25 cellular contexts compared by ENCODE assay signal in genomic region chr15:70573121-70573850, GRCh38.
A peak's percentile ranks its signal among the peaks of the same experiment; 100 is the strongest.
DNase-seq lines count a peak whose midpoint lies in the region; ATAC-seq and TF ChIP-seq lines count a peak whose summit lies in the region.
"Had no signal": no experiment of that assay in that cellular context is flagged by ENCODE, and none has a peak within 500 bp of the region (broad histone marks: within the 10 kb centered on the region; RNA-seq: fewer than 3 reads in every experiment).

No MANE protein-coding gene starts in this region.

- H3K4me3 ChIP-seq in HEK293 (ENCODE audit: low read depth, low read length) (no peak overlapping the region), endodermal cell (ENCODE audit: low read length) (no peak overlapping the region)
- H3K4me3 ChIP-seq: A549; BLaER1 treated with 17β-estradiol and CSF1 and Interleukin-3, amounts not matched to agents 10 nM and 100 nM; GM12878; GM23338 had no signal

- H3K27me3 ChIP-seq in endodermal cell (ENCODE audit: control insufficient read depth, insufficient read depth, low read length, poor library complexity, severe bottlenecking): no peaks in the 10 kb centered on the region
- H3K27me3 ChIP-seq: BE2C; BLaER1 treated with 17β-estradiol and CSF1 and Interleukin-3, amounts not matched to agents 10 nM and 100 nM had no signal

- 92 to 100% methylated on average over 9 to 11 of the region's 12 CpGs for WGBS in endodermal cell (ENCODE audit: insufficient coverage in 1 of 2, insufficient read length in 1 of 2), 2 experiments

- peaks cover 3% of the 10 kb centered on the region; the same call in 1 of the 2 replicates for H3K9me3 ChIP-seq in HEK293 (ENCODE audit: control insufficient read depth, insufficient read depth, low read depth, low read length)
- H3K9me3 ChIP-seq in endodermal cell (ENCODE audit: control insufficient read depth, low read length): peaks cover 11% of the 10 kb centered on the region
- H3K9me3 ChIP-seq: A549, BE2C had no signal

- POLR2A ChIA-PET in HEK293 (lab: Yijun Ruan, JAX): interaction anchor here (1.7 kb wide), 1 partner anchor 9 kb away, joined by 4 read pairs; no protein-coding TSS in a partner anchor
- POLR2A ChIA-PET in naive thymus-derived CD8-positive, alpha-beta T cell (lab: Charles Lee): no interaction called here

- ATAC-seq in HG02840 (IDR thresholded peaks at IDR 0.05; ENCODE audit: low FRiP score, unreplicated experiment): no peak
- no peak for ATAC-seq in naive thymus-derived CD8-positive, alpha-beta T cell
- ATAC-seq: A549, GM12878, GM23338, HCT116 had no signal

- H3K36me3 ChIP-seq in HEK293 (ENCODE audit: control insufficient read depth in 2 of 2, insufficient read depth in 1 of 2, low read length in 2 of 2) (no peaks in the 10 kb centered on the region), endodermal cell (ENCODE audit: control insufficient read depth, insufficient read depth, low read length) (no peaks in the 10 kb centered on the region)
- H3K36me3 ChIP-seq: BE2C; BLaER1 treated with 17β-estradiol and CSF1 and Interleukin-3, amounts not matched to agents 10 nM and 100 nM had no signal

- peaks cover 18% of the 10 kb centered on the region for H3K9me3 Mint-ChIP-seq in endodermal cell
- peaks cover 37% of the 10 kb centered on the region for H3K9me3 Mint-ChIP-seq in nephron progenitor cell
- peaks cover 3 to 17% (median 5%) of the 10 kb centered on the region in 9 donors for H3K9me3 Mint-ChIP-seq in naive thymus-derived CD8-positive, alpha-beta T cell

- H3K4me3 Mint-ChIP-seq in endodermal cell (no peak overlapping the region), nephron progenitor cell (no peak overlapping the region)
- H3K4me3 Mint-ChIP-seq in naive thymus-derived CD8-positive, alpha-beta T cell: no peak overlapping the region
- H3K4me3 Mint-ChIP-seq: CD14-positive monocyte; CD4-positive, alpha-beta T cell; CD8-positive, alpha-beta memory T cell; GM23338; H9; HFFc6 had no signal

- TF ChIP-seq CTCF in HEK293 (tag by site-specific recombination; IDR thresholded peaks at IDR 0.05) (no peak), endodermal cell (conservative IDR thresholded peaks at IDR 0.05) (no peak), nephron progenitor cell (IDR thresholded peaks at IDR 0.05) (no peak)

- CTCF ChIA-PET in HEK293 (lab: Yijun Ruan, JAX): interaction anchor here (1.2 to 5.7 kb wide), 2 partner anchors 11 to 28 kb away, joined by 4 to 40 read pairs; no protein-coding TSS in a partner anchor

- peaks cover 29% of the 10 kb centered on the region for H3K4me1 ChIP-seq in HEK293 (ENCODE audit: control insufficient read depth, insufficient read depth, low read length)
- no peaks in the 10 kb centered on the region for H3K4me1 ChIP-seq in endodermal cell (ENCODE audit: control insufficient read depth, insufficient read depth, low read length)
- H3K4me1 ChIP-seq: BE2C; BLaER1 treated with 17β-estradiol and CSF1 and Interleukin-3, amounts not matched to agents 10 nM and 100 nM had no signal

- no peak overlapping the region for H3K27ac Mint-ChIP-seq in endodermal cell
- H3K27ac Mint-ChIP-seq in nephron progenitor cell: peak overlapping the region; percentile 13
- H3K27ac Mint-ChIP-seq in naive thymus-derived CD8-positive, alpha-beta T cell: no peak overlapping the region
- H3K27ac Mint-ChIP-seq: CD4-positive, alpha-beta T cell; CD8-positive, alpha-beta memory T cell; GM23338; H9; HFFc6 had no signal

- H3K27me3 Mint-ChIP-seq in endodermal cell (ENCODE audit: insufficient read depth): peaks cover 2% of the 10 kb centered on the region
- H3K27me3 Mint-ChIP-seq in nephron progenitor cell (ENCODE audit: low read depth, poor library complexity): peaks cover 10% of the 10 kb centered on the region
- no peaks in the 10 kb centered on the region for H3K27me3 Mint-ChIP-seq in naive thymus-derived CD8-positive, alpha-beta T cell
- H3K27me3 Mint-ChIP-seq: CD4-positive, alpha-beta T cell had no signal

- DNase-seq in endodermal cell: peak; percentile 20
- no peak for DNase-seq in nephron progenitor cell
- DNase-seq in stimulated activated CD8-positive, alpha-beta memory T cell treated with anti-CD3 and anti-CD28 coated beads, Interleukin-4, amount 100 ng/mL, for 48 hours: peak; percentile 8
- no peak for DNase-seq in naive thymus-derived CD8-positive, alpha-beta T cell
- DNase-seq in SW 1271 (lab: John Stamatoyannopoulos, UW): no peak
- DNase-seq: 8988T; ACHN; AML-193; BE2C; CD4-positive, alpha-beta T cell; CD8-positive, alpha-beta memory T cell; DMS 273 treated with DMSO at 0.1 percent for 48 hours; DMS79; EL; GDM1; H9; HFFc6 had no signal

- H3K27ac ChIP-seq in HEK293 (ENCODE audit: extremely low read depth, low read depth, low read length) (no peak overlapping the region), endodermal cell (ENCODE audit: low read depth, low read length) (no peak overlapping the region)
- H3K27ac ChIP-seq: A549; BLaER1 treated with 17β-estradiol and CSF1 and Interleukin-3, amounts not matched to agents 10 nM and 100 nM had no signal

- no peak overlapping the region for H3K9ac ChIP-seq in endodermal cell (ENCODE audit: extremely low read depth, low read length, poor library complexity, severe bottlenecking)
- H3K9ac ChIP-seq: BLaER1 treated with 17β-estradiol and CSF1 and Interleukin-3, amounts not matched to agents 10 nM and 100 nM had no signal

- H3K36me3 Mint-ChIP-seq in endodermal cell (ENCODE audit: low read depth) (no peaks in the 10 kb centered on the region), nephron progenitor cell (ENCODE audit: low read depth) (peaks cover 25% of the 10 kb centered on the region)
- H3K36me3 Mint-ChIP-seq in naive thymus-derived CD8-positive, alpha-beta T cell: peaks cover 0 to 14% (median 5%) of the 10 kb centered on the region in 3 donors
- H3K36me3 Mint-ChIP-seq: CD14-positive monocyte had no signal

- no peaks in the 10 kb centered on the region for H3K4me1 Mint-ChIP-seq in endodermal cell
- H3K4me1 Mint-ChIP-seq in nephron progenitor cell: peaks cover 39% of the 10 kb centered on the region
- H3K4me1 Mint-ChIP-seq in naive thymus-derived CD8-positive, alpha-beta T cell: peaks cover 0 to 13% (median 8%) of the 10 kb centered on the region in 4 donors
- H3K4me1 Mint-ChIP-seq: CD14-positive monocyte, GM23338 had no signal

TF ChIP-seq in HEK293, 187 proteins besides CTCF, POLR2A, EP300 and RAD21:
- TF ChIP-seq ZNF10 (tag by site-specific recombination; IDR thresholded peaks at IDR 0.05): no peak
- TF ChIP-seq ZNF366 (tag by site-specific recombination; conservative IDR thresholded peaks at IDR 0.05): 0 out of 2 replicates have a peak, but pooled peaks have one; percentile 16

Comparison
In these comparisons a context has a peak if more than half of its experiments do, and no peak if none do; other contexts are left out.
1. DNase-seq: peak in endodermal cell (single experiment) and stimulated activated CD8-positive, alpha-beta memory T cell treated with anti-CD3 and anti-CD28 coated beads, Interleukin-4, amount 100 ng/mL, for 48 hours (single experiment); none in nephron progenitor cell (single experiment), naive thymus-derived CD8-positive, alpha-beta T cell (0 of 10) and SW 1271 (0 of 2).